ENCODE assay signal across 1 cellular context in the genomic region with DNA sequence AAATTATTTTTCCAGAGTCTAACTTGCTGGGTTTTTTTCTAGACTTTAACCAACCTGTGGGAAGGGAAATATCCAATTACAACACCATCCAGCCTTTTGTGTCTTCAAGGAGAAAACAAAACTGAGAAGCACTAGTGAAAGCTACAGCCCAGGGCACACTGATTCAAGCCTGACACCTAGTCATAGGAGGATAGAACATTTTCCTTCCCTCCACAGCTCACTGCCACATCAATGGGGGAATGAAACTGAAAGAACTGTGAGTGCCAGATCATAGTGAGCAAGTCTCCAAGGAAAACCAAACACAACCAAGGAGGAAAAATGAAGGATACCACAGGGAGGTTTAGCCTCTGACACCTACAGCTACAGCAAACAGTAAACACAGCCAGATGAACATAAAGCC.
A peak's percentile ranks its signal among the peaks of the same experiment; 100 is the strongest.
TF ChIP-seq lines count a peak whose summit lies in the region.

No MANE protein-coding gene starts in this region.

TF ChIP-seq in GM12878, 131 proteins besides CTCF, POLR2A, EP300 and RAD21 (continued from another document):
- TF ChIP-seq SKIL (IDR thresholded peaks at IDR 0.05; ENCODE audit: low read depth, poor library complexity, severe bottlenecking): no peak
- TF ChIP-seq ZNF274 (IDR thresholded peaks at IDR 0.05; ENCODE audit: insufficient read depth, insufficient read length): no peak
- TF ChIP-seq WRNIP1 (IDR thresholded peaks at IDR 0.05; ENCODE audit: borderline replicate concordance, low read depth, low read length): no peak
- no peak for TF ChIP-seq SREBF1 (IDR thresholded peaks at IDR 0.05; ENCODE audit: low read length)
- no peak for TF ChIP-seq CHD4 (IDR thresholded peaks at IDR 0.05)
- TF ChIP-seq, protein P1, sequence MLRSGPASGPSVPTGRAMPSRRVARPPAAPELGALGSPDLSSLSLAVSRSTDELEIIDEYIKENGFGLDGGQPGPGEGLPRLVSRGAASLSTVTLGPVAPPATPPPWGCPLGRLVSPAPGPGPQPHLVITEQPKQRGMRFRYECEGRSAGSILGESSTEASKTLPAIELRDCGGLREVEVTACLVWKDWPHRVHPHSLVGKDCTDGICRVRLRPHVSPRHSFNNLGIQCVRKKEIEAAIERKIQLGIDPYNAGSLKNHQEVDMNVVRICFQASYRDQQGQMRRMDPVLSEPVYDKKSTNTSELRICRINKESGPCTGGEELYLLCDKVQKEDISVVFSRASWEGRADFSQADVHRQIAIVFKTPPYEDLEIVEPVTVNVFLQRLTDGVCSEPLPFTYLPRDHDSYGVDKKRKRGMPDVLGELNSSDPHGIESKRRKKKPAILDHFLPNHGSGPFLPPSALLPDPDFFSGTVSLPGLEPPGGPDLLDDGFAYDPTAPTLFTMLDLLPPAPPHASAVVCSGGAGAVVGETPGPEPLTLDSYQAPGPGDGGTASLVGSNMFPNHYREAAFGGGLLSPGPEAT (IDR thresholded peaks at IDR 0.05; ENCODE audit: low read depth): peak; percentile 71; the same call in 1 of the 2 replicates
- no peak for TF ChIP-seq CREM (IDR thresholded peaks at IDR 0.05; ENCODE audit: low read depth)
- TF ChIP-seq SP1 (IDR thresholded peaks at IDR 0.05; ENCODE audit: low read depth, low read length): no peak
- 0 out of 2 replicates have a peak, but pooled peaks have one; percentile 20 for TF ChIP-seq DPF2 (IDR thresholded peaks at IDR 0.05)
- TF ChIP-seq ZNF384 (IDR thresholded peaks at IDR 0.05; ENCODE audit: borderline replicate concordance, low read depth, low read length): no peak
- TF ChIP-seq ESRRA (IDR thresholded peaks at IDR 0.05; ENCODE audit: low read length): no peak
- TF ChIP-seq SRF (IDR thresholded peaks at IDR 0.05; ENCODE audit: low read depth in 2 of 2, low read length in 2 of 2): no peak
- no peak for TF ChIP-seq PAX5 (IDR thresholded peaks at IDR 0.05; ENCODE audit: borderline replicate concordance, low read depth, low read length)
- TF ChIP-seq RELA (IDR thresholded peaks at IDR 0.05; ENCODE audit: borderline replicate concordance, partially characterized antibody): no peak
- TF ChIP-seq CREB1 (IDR thresholded peaks at IDR 0.05; ENCODE audit: low read depth): no peak
- no peak for TF ChIP-seq ZSCAN29 (IDR thresholded peaks at IDR 0.05)
- no peak for TF ChIP-seq USF1 (IDR thresholded peaks at IDR 0.05; ENCODE audit: borderline replicate concordance, extremely low read length, insufficient read depth, low read depth, low read length)
- TF ChIP-seq TCF12 (IDR thresholded peaks at IDR 0.05; ENCODE audit: low read depth, low read length): no peak
- TF ChIP-seq, protein P2, sequence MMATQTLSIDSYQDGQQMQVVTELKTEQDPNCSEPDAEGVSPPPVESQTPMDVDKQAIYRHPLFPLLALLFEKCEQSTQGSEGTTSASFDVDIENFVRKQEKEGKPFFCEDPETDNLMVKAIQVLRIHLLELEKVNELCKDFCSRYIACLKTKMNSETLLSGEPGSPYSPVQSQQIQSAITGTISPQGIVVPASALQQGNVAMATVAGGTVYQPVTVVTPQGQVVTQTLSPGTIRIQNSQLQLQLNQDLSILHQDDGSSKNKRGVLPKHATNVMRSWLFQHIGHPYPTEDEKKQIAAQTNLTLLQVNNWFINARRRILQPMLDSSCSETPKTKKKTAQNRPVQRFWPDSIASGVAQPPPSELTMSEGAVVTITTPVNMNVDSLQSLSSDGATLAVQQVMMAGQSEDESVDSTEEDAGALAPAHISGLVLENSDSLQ (IDR thresholded peaks at IDR 0.05): no peak
- TF ChIP-seq ATF2 (IDR thresholded peaks at IDR 0.05; ENCODE audit: low read length): no peak
- no peak for TF ChIP-seq POLR2AphosphoS5 (IDR thresholded peaks at IDR 0.05; ENCODE audit: low read length)
- TF ChIP-seq STAT1 (conservative IDR thresholded peaks at IDR 0.05): no peak
- no peak for TF ChIP-seq BACH1 (IDR thresholded peaks at IDR 0.05; ENCODE audit: borderline replicate concordance)
- TF ChIP-seq, protein P3, sequence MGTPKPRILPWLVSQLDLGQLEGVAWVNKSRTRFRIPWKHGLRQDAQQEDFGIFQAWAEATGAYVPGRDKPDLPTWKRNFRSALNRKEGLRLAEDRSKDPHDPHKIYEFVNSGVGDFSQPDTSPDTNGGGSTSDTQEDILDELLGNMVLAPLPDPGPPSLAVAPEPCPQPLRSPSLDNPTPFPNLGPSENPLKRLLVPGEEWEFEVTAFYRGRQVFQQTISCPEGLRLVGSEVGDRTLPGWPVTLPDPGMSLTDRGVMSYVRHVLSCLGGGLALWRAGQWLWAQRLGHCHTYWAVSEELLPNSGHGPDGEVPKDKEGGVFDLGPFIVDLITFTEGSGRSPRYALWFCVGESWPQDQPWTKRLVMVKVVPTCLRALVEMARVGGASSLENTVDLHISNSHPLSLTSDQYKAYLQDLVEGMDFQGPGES (IDR thresholded peaks at IDR 0.05): no peak
- no peak for TF ChIP-seq NFXL1 (IDR thresholded peaks at IDR 0.05; ENCODE audit: borderline replicate concordance)
- TF ChIP-seq IKZF1 (conservative IDR thresholded peaks at IDR 0.05): peak; percentile 82
- TF ChIP-seq NFIC (IDR thresholded peaks at IDR 0.05; ENCODE audit: low read depth, low read length): peak; percentile 36; the same call in 1 of the 2 replicates
- no peak for TF ChIP-seq CBX5 (IDR thresholded peaks at IDR 0.05; ENCODE audit: low read depth)
- no peak for TF ChIP-seq FOXM1 (IDR thresholded peaks at IDR 0.05; ENCODE audit: low read depth, low read length)
- TF ChIP-seq MEF2B (IDR thresholded peaks at IDR 0.05; ENCODE audit: partially characterized antibody, poor library complexity, severe bottlenecking): no peak
- no peak for TF ChIP-seq ELK1 (IDR thresholded peaks at IDR 0.05; ENCODE audit: low read depth, low read length)
- no peak for TF ChIP-seq SMAD1 (IDR thresholded peaks at IDR 0.05; ENCODE audit: low read depth, partially characterized antibody)
- TF ChIP-seq BRCA1 (IDR thresholded peaks at IDR 0.05; ENCODE audit: low read depth, low read length): no peak
- TF ChIP-seq ZNF207 (IDR thresholded peaks at IDR 0.05; ENCODE audit: borderline replicate concordance): no peak
- TF ChIP-seq MTA2 (IDR thresholded peaks at IDR 0.05; ENCODE audit: low read depth): no peak
- no peak for TF ChIP-seq SMC3 (IDR thresholded peaks at IDR 0.05; ENCODE audit: borderline replicate concordance, low read length)
- TF ChIP-seq IRF4 (IDR thresholded peaks at IDR 0.05; ENCODE audit: low read depth, low read length): no peak
- no peak for TF ChIP-seq LARP7 (IDR thresholded peaks at IDR 0.05)
- TF ChIP-seq SREBF2 (IDR thresholded peaks at IDR 0.05; ENCODE audit: low read length): no peak
- peak; percentile 92 to 93 for TF ChIP-seq IKZF2 (IDR thresholded peaks at IDR 0.05)
- 0 out of 2 replicates have a peak, but pooled peaks have one; percentile 44 for TF ChIP-seq BCL11A (IDR thresholded peaks at IDR 0.05; ENCODE audit: low read depth, low read length)
- TF ChIP-seq RUNX3 (IDR thresholded peaks at IDR 0.05; ENCODE audit: low read length): peak; percentile 44; the same call in 1 of the 2 replicates
- TF ChIP-seq JUNB (IDR thresholded peaks at IDR 0.05): peak; percentile 35; the same call in 1 of the 2 replicates
- TF ChIP-seq NFYA (IDR thresholded peaks at IDR 0.05; ENCODE audit: borderline replicate concordance, low read depth, low read length): no peak
- TF ChIP-seq HDAC2 (IDR thresholded peaks at IDR 0.05): no peak
TF ChIP-seq in GM12878: peak in this region for 10.
